Comparison of ENCODE assay signal across 9 cellular contexts in the genomic region with DNA sequence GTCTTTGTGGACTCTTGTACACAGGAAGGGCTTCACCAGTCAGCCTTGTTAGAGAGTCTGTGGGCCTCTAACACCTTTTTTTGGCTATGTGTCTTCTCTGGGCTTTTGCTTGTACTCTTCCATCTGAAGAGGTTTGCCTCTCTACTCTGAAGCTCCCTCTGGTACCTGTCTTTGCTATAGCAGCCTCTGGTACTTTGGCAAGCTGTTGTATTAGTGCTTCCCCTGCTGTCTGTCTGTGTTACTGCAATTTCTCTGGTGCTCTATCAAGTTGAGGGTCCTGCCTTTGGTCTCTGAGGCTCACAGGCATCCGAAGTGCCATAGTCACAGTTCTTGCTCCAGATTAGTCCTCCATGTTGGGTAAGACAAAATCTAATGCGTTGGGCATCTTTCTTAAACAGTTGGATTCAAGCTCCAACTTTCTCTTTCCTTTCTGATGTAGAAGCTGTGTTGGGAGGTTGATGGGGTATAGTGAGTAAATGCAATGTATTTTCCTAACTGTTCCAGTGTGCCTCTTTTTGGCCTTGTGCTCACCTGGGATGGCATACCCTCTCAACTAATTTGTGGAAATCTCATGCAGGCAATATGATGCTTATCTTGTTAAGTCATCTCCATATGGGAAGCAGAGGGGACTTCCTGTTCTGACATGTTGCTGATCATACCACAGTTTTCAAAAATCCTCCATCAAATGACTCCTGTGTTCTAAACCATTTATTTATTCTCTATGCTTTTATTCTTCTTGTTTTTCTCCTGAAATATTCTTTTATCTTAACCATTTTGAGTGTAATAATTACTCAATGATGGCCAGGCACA.
A peak's percentile ranks its signal among the peaks of the same experiment; 100 is the strongest.
DNase-seq lines count a peak whose midpoint lies in the region; ATAC-seq and TF ChIP-seq lines count a peak whose summit lies in the region.
"Had no signal": no experiment of that assay in that cellular context is flagged by ENCODE, and none has a peak within 500 bp of the region (broad histone marks: within the 10 kb centered on the region; RNA-seq: fewer than 3 reads in every experiment).

No MANE protein-coding gene starts in this region.

- H3K36me3 ChIP-seq in adrenal gland (replicated peaks in 1 of 2) = peaks cover 0 to 43% of the 10 kb centered on the region in 2 donors
- no peaks in the 10 kb centered on the region for H3K36me3 ChIP-seq in kidney epithelial cell (ENCODE audit: control insufficient read depth, insufficient read depth, low read length)

- no peak for TF ChIP-seq POLR2A in adrenal gland (IDR thresholded peaks at IDR 0.05)

- 78 to 89% (median 86%) methylated on average over 2 of the region's 2 CpGs for WGBS in adrenal gland, 4 donors

- peak in 5 of 6 experiments; percentile 33 to 57 (median 51) for TF ChIP-seq CTCF in adrenal gland (IDR thresholded peaks at IDR 0.05)
- peak; percentile 58 for TF ChIP-seq CTCF in kidney epithelial cell (IDR thresholded peaks at IDR 0.05; ENCODE audit: insufficient read depth, low read length, poor library complexity, severe bottlenecking)

- no peaks in the 10 kb centered on the region for H3K9me3 ChIP-seq in adrenal gland (replicated peaks in 1 of 3)

- peak; percentile 74 for ATAC-seq in HG02759 (IDR thresholded peaks at IDR 0.05; ENCODE audit: unreplicated experiment)
- ATAC-seq in HG02885 (IDR thresholded peaks at IDR 0.05; ENCODE audit: poor library complexity, unreplicated experiment) = no peak
- ATAC-seq in GM21723 (IDR thresholded peaks at IDR 0.05; ENCODE audit: unreplicated experiment) = no peak

- DNase-seq in A172 (ENCODE audit: low spot score) (peak; percentile 32), ELF-1 (ENCODE audit: low read depth, low spot score) (peak; percentile 82), NCI-H69 (lab: John Stamatoyannopoulos, UW) (peak; percentile 67), adrenal gland (no peak), kidney epithelial cell (ENCODE audit: low read depth) (no peak)
- DNase-seq: right cardiac atrium had no signal

- intact Hi-C loops in adrenal gland (cut with DNase I) = no loop called here

- H3K27me3 ChIP-seq in adrenal gland (no peaks in the 10 kb centered on the region), kidney epithelial cell (ENCODE audit: control insufficient read depth, insufficient read depth, low read length) (no peaks in the 10 kb centered on the region)

- H3K4me1 ChIP-seq in adrenal gland (replicated peaks in 1 of 2) = no peaks in the 10 kb centered on the region

- no peak overlapping the region for H3K27ac ChIP-seq in adrenal gland

- H3K4me3 ChIP-seq in adrenal gland (no peak overlapping the region), kidney epithelial cell (ENCODE audit: low read depth, low read length) (no peak overlapping the region)

Comparison
In these comparisons a context has a peak if more than half of its experiments do, and no peak if none do; other contexts are left out.
1. DNase-seq: peak in A172 (single experiment), ELF-1 (single experiment) and NCI-H69 (single experiment); none in adrenal gland (0 of 7) and kidney epithelial cell (single experiment).